In the genomic region with DNA sequence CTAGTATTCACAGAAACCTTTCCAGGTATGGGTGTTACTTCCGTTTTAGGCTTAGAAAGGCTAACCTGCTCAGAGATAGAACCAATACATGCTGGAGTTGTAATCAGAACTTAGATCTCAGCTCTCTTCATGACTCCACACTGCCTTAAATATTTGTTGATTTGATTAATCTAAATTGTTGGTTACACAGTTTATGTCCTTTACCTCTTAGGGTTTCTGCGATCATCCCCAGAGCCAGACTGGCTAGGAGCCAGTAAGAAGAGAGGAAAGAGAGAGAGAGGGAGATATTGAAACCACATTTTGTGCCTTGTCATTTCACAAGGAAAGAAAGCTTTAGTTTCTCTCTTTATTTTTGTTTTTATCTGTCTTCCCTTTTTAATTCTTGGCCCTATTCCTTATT, we compare ENCODE assay signal across 24 cellular contexts. TPM values are rescaled to one million over a fixed set of nuclear protein-coding genes. Genes with fewer than 3 reads are reported as not detected.
DNase-seq lines count a peak whose midpoint lies in the region; ATAC-seq, FAIRE-seq and TF ChIP-seq lines count a peak whose summit lies in the region.
"Had no signal": no experiment of that assay in that cellular context is flagged by ENCODE, and none has a peak within 500 bp of the region (broad histone marks: within the 10 kb centered on the region; RNA-seq: fewer than 3 reads in every experiment).

No MANE protein-coding gene starts in this region.

- H2AFZ ChIP-seq in ACC112 (ENCODE audit: low read length, unreplicated experiment) (peak overlapping the region; percentile 40), K562 (ENCODE audit: low read depth, low read length) (no peak overlapping the region), keratinocyte (ENCODE audit: control insufficient read depth, low read length) (peak overlapping the region; percentile 43)
- H2AFZ ChIP-seq: GM23338 had no signal

- no peak for ATAC-seq in K562
- ATAC-seq: body of pancreas, GM23338, left colon had no signal

- dilution Hi-C loops in keratinocyte (cut with MboI; ENCODE audit: extremely low pct_ligation_motif_present, low sequenced_read_pairs), result no loop called here

- H3K4me1 ChIP-seq in ACC112 (ENCODE audit: control insufficient read depth, insufficient read depth, low read length, unreplicated experiment) (peaks cover 3% of the 10 kb centered on the region), K562 (replicated peaks in 1 of 2; ENCODE audit: control insufficient read depth in 2 of 2, insufficient read depth in 2 of 2, low read length in 2 of 2) (no peaks in the 10 kb centered on the region; a peak in 1 of 5 replicates), keratinocyte (ENCODE audit: control insufficient read depth, extremely low read depth, insufficient read depth, low read length) (peaks cover 10% of the 10 kb centered on the region), stomach (peaks cover 3 to 24% (median 14%) of the 10 kb centered on the region in 4 donors)

- H3K9ac ChIP-seq in K562 (ENCODE audit: insufficient read depth in 1 of 2, low read depth in 2 of 2, low read length in 2 of 2) (no peak overlapping the region), keratinocyte (ENCODE audit: control insufficient read depth, extremely low read depth, insufficient read depth, low read length) (no peak overlapping the region)

- no peak overlapping the region for H3K27ac ChIP-seq in ACC112 (ENCODE audit: low read depth, low read length)
- H3K27ac ChIP-seq in K562 (ENCODE audit: extremely low read depth, low read depth, low read length), result no peak overlapping the region
- no peak overlapping the region for H3K27ac ChIP-seq in keratinocyte (ENCODE audit: control insufficient read depth, insufficient read depth, low read length)
- H3K27ac ChIP-seq in stomach, result peak overlapping the region in 1 of 5 donors; percentile 27

- CTCF ChIA-PET in K562 (lab: Yijun Ruan, JAX; ENCODE audit: low intra/inter-chr PET ratio), result no interaction called here

- no TSS peak for BruUV-seq in K562 (replicated peaks; lab: Mats Ljungman, UMichigan)

- H3K9me1 ChIP-seq in K562 (ENCODE audit: control insufficient read depth, insufficient read depth, low read length), result no peaks in the 10 kb centered on the region
- no peaks in the 10 kb centered on the region for H3K9me1 ChIP-seq in keratinocyte (ENCODE audit: control insufficient read depth, extremely low read depth, insufficient read depth, low read length)

- TF ChIP-seq EP300 in K562 (IDR thresholded peaks at IDR 0.05; ENCODE audit: low read length), result no peak
- TF ChIP-seq EP300 in stomach (IDR thresholded peaks at IDR 0.05), result no peak

- intact Hi-C loops in K562 (cut with micrococcal nuclease) (no loop called here), stomach (cut with DNase I; ENCODE audit: low total_unique reads) (no loop called here)

- no peak overlapping the region for H3K4me2 ChIP-seq in K562 (ENCODE audit: insufficient read depth, low read length)
- no peak overlapping the region for H3K4me2 ChIP-seq in keratinocyte (ENCODE audit: control insufficient read depth, extremely low read depth, insufficient read depth, low read depth, low read length)
- H3K4me2 ChIP-seq: GM23338 had no signal

- TF ChIP-seq POLR2A in K562 (conservative IDR thresholded peaks at IDR 0.05), result no peak
- TF ChIP-seq POLR2A in stomach (IDR thresholded peaks at IDR 0.05), result no peak

- no peaks in the 10 kb centered on the region for H4K20me1 ChIP-seq in K562 (replicated peaks; ENCODE audit: control insufficient read depth, insufficient read depth, low read length)
- H4K20me1 ChIP-seq in keratinocyte (ENCODE audit: control insufficient read depth, extremely low read depth, insufficient read depth, low read length), result no peaks in the 10 kb centered on the region

- no peaks in the 10 kb centered on the region for H3K36me3 ChIP-seq in ACC112 (ENCODE audit: insufficient read depth, low read length)
- no peaks in the 10 kb centered on the region for H3K36me3 ChIP-seq in K562 (ENCODE audit: control insufficient read depth, insufficient read depth, low read length)
- no peaks in the 10 kb centered on the region for H3K36me3 ChIP-seq in keratinocyte (ENCODE audit: control insufficient read depth in 2 of 2, extremely low read depth in 1 of 2, insufficient read depth in 2 of 2, low read length in 2 of 2)
- no peaks in the 10 kb centered on the region for H3K36me3 ChIP-seq in stomach

- H3K4me3 ChIP-seq in ACC112 (ENCODE audit: low read depth, low read length) (peak overlapping the region; percentile 30; the same call in 1 of the 2 replicates), K562 (no peak overlapping the region), keratinocyte (ENCODE audit: control insufficient read depth in 2 of 3, extremely low read depth in 1 of 3, insufficient read depth in 2 of 3, low read depth in 1 of 3, low read length in 3 of 3) (no peak overlapping the region), stomach (no peak overlapping the region)
- H3K4me3 ChIP-seq: body of pancreas, GM23338 had no signal

- H3K9me3 ChIP-seq in K562 (replicated peaks; ENCODE audit: control insufficient read depth, insufficient read depth, low read depth, low read length) (no peaks in the 10 kb centered on the region), keratinocyte (ENCODE audit: control insufficient read depth, low read depth, low read length) (no peaks in the 10 kb centered on the region), stomach (no peaks in the 10 kb centered on the region)
- H3K9me3 ChIP-seq: body of pancreas had no signal

- DNase-seq in M059J (ENCODE audit: low read depth) (peak; percentile 40), K562 (ENCODE audit: extremely low read depth in 1 of 4, low spot score in 3 of 4) (no peak), keratinocyte (ENCODE audit: low read depth, low spot score) (no peak), glomerular visceral epithelial cell (ENCODE audit: extremely low spot score) (no peak), G401 (ENCODE audit: low spot score) (no peak), stomach (no peak)
- DNase-seq in stimulated activated CD4-positive, alpha-beta T cell treated with anti-CD3 and anti-CD28 coated beads, Interleukin-2, amount 100 ng/mL, for 24 hours, result no peak
- DNase-seq: activated CD4-positive, alpha-beta T cell treated with anti-CD3 and anti-CD28 coated beads, Interleukin-2, amount 50 U/mL, for 1 hour; activated naive CD4-positive, alpha-beta T cell treated with anti-CD3 and anti-CD28 coated beads, Interleukin-2, amount 10 ng/mL, durations not matched to agents 7 days and 5 days; body of pancreas; COR-L47; dermis blood vessel endothelial cell; hypothalamus; left colon; NCI-H2081; NCI-H524; nucleus accumbens; stimulated activated CD4-positive, alpha-beta T cell treated with anti-CD3 and anti-CD28 coated beads, Interleukin-4, amount 100 ng/mL, for 4 hours; stimulated activated CD8-positive, alpha-beta memory T cell treated with anti-CD3 and anti-CD28 coated beads, Interleukin-4, amount 100 ng/mL, for 48 hours; T1000 had no signal

- no peak for TF ChIP-seq RAD21 in K562 (CRISPR knock-in tag; conservative IDR thresholded peaks at IDR 0.05 in 1 of 2, IDR thresholded peaks at IDR 0.05 in 1 of 2)

- POLR2A ChIA-PET in K562 (lab: Yijun Ruan, JAX), result interaction anchor here (0.9 kb wide), 1 partner anchor 118 kb away, joined by 3 read pairs; no protein-coding TSS in a partner anchor

- WGBS in K562 (ENCODE audit: insufficient coverage, low coverage, missing lambda C conversion rate), result 14% methylated on average over 2 of the region's 2 CpGs
- 47 to 61% (median 50%) methylated on average over 2 of the region's 2 CpGs for WGBS in stomach, 5 donors

- TF ChIP-seq CTCF in K562 (IDR thresholded peaks at IDR 0.05 in 2 of 3, conservative IDR thresholded peaks at IDR 0.05 in 1 of 3; ENCODE audit: insufficient read depth in 2 of 3, low read depth in 1 of 3, low read length in 3 of 3) (no peak), keratinocyte (optimal IDR thresholded peaks at IDR 0.05 in 1 of 3, IDR thresholded peaks at IDR 0.05 in 1 of 3, conservative IDR thresholded peaks at IDR 0.05 in 1 of 3; ENCODE audit: extremely low read depth in 1 of 3, insufficient read depth in 2 of 3, low read length in 3 of 3) (no peak), stomach (IDR thresholded peaks at IDR 0.05) (no peak)

- no peaks in the 10 kb centered on the region for H3K27me3 ChIP-seq in ACC112 (ENCODE audit: insufficient read depth, low read length)
- no peaks in the 10 kb centered on the region for H3K27me3 ChIP-seq in K562 (ENCODE audit: control insufficient read depth in 2 of 2, insufficient read depth in 2 of 2, low read length in 2 of 2)
- no peaks in the 10 kb centered on the region for H3K27me3 ChIP-seq in keratinocyte (ENCODE audit: control insufficient read depth, extremely low read depth, insufficient read depth, low read length)
- no peaks in the 10 kb centered on the region for H3K27me3 ChIP-seq in stomach
- H3K27me3 ChIP-seq: body of pancreas had no signal

- FAIRE-seq in K562 (lab: Jason Lieb, UNC) (no peak), keratinocyte (lab: Jason Lieb, UNC) (no peak)

- in situ Hi-C loops in K562 (cut with MboI) (no loop called here), G401 (cut with HindIII; ENCODE audit: low sequenced_read_pairs) (no loop called here)

- no peaks in the 10 kb centered on the region for H3K79me2 ChIP-seq in ACC112 (ENCODE audit: control insufficient read depth, insufficient read depth, low read length, unreplicated experiment)
- no peaks in the 10 kb centered on the region for H3K79me2 ChIP-seq in K562 (ENCODE audit: control insufficient read depth, insufficient read depth, low read length)
- H3K79me2 ChIP-seq in keratinocyte (ENCODE audit: control insufficient read depth, insufficient read depth, low read length), result no peaks in the 10 kb centered on the region

RNA-seq across cellular contexts. Expression of a gene that starts 16.8 kb away (rescaled TPM):
- total RNA-seq in M059J (2014; rRNA removed; shearing (Covaris generic)), result 12.6 and 15.5 TPM in 2 replicates
- total RNA-seq in K562 (2011; cell fraction: chromatin; rRNA removed; ENCODE audit: low replicate concordance), result not detected in 2 replicates
- total RNA-seq in K562 (2011; cell fraction: nucleolus; rRNA removed), result not detected in 2 replicates
- total RNA-seq in K562 (2011; cell fraction: nucleoplasm; rRNA removed), result not detected in 2 replicates
- total RNA-seq in K562 (2014; rRNA removed) (not detected in 2 replicates), K562 (2014; rRNA removed; fragmentation: Illumina TruSeq; extraction: Trizol) (not detected in 2 replicates), K562 (2015; rRNA removed; fragmentation: Illumina TruSeq; extraction: Trizol) (not detected in 2 replicates), K562 (2021) (0.96 and 1.2 TPM in 2 replicates), stomach (100 to 1,000 TPM in 4 of 5 donors, 10 to 100 TPM in 1; 67.7 to 362 (median 187) TPM)
- polyA plus RNA-seq in K562 (2011; rRNA removed) (not detected in 2 replicates), K562 (2014; fragmentation: Illumina TruSeq; extraction: Trizol) (not detected in 2 replicates), K562 (2014; fragmentation: Nextera tagmentation; extraction: Ambion mirVana) (not detected), K562 (2014; rRNA removed) (not detected in 2 replicates), keratinocyte (0.24 to 0.33 TPM (median 0.31 TPM) in 3 replicates), stomach (10 to 100 TPM; 52.4 to 83.5 (median 66.7) TPM)
- polyA plus RNA-seq in K562 (2011; cell fraction: cytosol; rRNA removed), result 0.09 and 0.34 TPM in 2 replicates
- not detected in 2 replicates for polyA plus RNA-seq in K562 (2011; cell fraction: nucleus; rRNA removed)
- not detected in 2 replicates for polyA plus RNA-seq in K562 (2012)
- not detected in 2 replicates for polyA minus RNA-seq in K562 (2011; rRNA and poly(A)+ RNA removed)
- polyA minus RNA-seq in K562 (2011; cell fraction: cytosol; rRNA and poly(A)+ RNA removed), result not detected in 2 replicates
- polyA minus RNA-seq in K562 (2011; cell fraction: nucleus; rRNA and poly(A)+ RNA removed), result not detected in 2 replicates
- polyA plus RNA-seq in keratinocyte (2011; ENCODE audit: low read depth), result 0.62 TPM
- 0.39 and 0.72 TPM in 2 replicates for polyA plus RNA-seq in keratinocyte (2011; cell fraction: cytosol; rRNA removed)
- 0.42 and 0.72 TPM in 2 replicates for polyA plus RNA-seq in keratinocyte (2011; cell fraction: nucleus; rRNA removed)
- polyA plus RNA-seq in keratinocyte (2012; ENCODE audit: low replicate concordance), result 0.23 and 0.50 TPM in 2 replicates
- polyA minus RNA-seq in keratinocyte, result not detected in 3 replicates
- not detected for polyA minus RNA-seq in keratinocyte (2011; cell fraction: cytosol; rRNA and poly(A)+ RNA removed)
- not detected in 2 replicates for polyA minus RNA-seq in keratinocyte (2011; cell fraction: nucleus; rRNA and poly(A)+ RNA removed)
- total RNA-seq in G401 (2014; rRNA removed; shearing (Covaris generic)), result not detected in 2 replicates
- total RNA-seq: GM23338 had no signal
- polyA plus RNA-seq: IgD-negative memory B cell had no signal

RNA-seq across cellular contexts. Expression of a gene that starts 35.9 kb away (rescaled TPM):
- total RNA-seq in M059J (2014; rRNA removed; shearing (Covaris generic)), result not detected in 2 replicates
- not detected in 2 replicates for total RNA-seq in K562 (2011; cell fraction: chromatin; rRNA removed; ENCODE audit: low replicate concordance)
- total RNA-seq in K562 (2011; cell fraction: nucleolus; rRNA removed), result not detected in 2 replicates
- not detected in 2 replicates for total RNA-seq in K562 (2011; cell fraction: nucleoplasm; rRNA removed)
- total RNA-seq in K562 (2014; rRNA removed) (0.27 TPM in 1 of 2 replicates, not detected in the other), K562 (2014; rRNA removed; fragmentation: Illumina TruSeq; extraction: Trizol) (0.07 TPM in 1 of 2 replicates, not detected in the other), K562 (2015; rRNA removed; fragmentation: Illumina TruSeq; extraction: Trizol) (0.11 TPM in 1 of 2 replicates, not detected in the other), K562 (2021) (0.13 TPM in 1 of 2 replicates, not detected in the other), stomach (10 to 100 TPM in 1 of 5 donors, 1 to 10 TPM in 3, not detected in 1; 1.1 to 12.3 (median 1.3) TPM)
- polyA plus RNA-seq in K562 (2011; rRNA removed) (not detected in 2 replicates), K562 (2014; fragmentation: Illumina TruSeq; extraction: Trizol) (0.08 TPM in 1 of 2 replicates, not detected in the other), K562 (2014; fragmentation: Nextera tagmentation; extraction: Ambion mirVana) (not detected), K562 (2014; rRNA removed) (not detected in 2 replicates), keratinocyte (0.06 to 0.18 TPM (median 0.17 TPM) in 3 replicates), stomach (1 to 10 TPM; 1.1 to 3.5 (median 1.5) TPM)
- polyA plus RNA-seq in K562 (2011; cell fraction: cytosol; rRNA removed), result not detected in 2 replicates
- not detected in 2 replicates for polyA plus RNA-seq in K562 (2011; cell fraction: nucleus; rRNA removed)
- polyA plus RNA-seq in K562 (2012), result 0.05 TPM in 1 of 2 replicates, not detected in the other
- polyA minus RNA-seq in K562 (2011; rRNA and poly(A)+ RNA removed), result not detected in 2 replicates
- polyA minus RNA-seq in K562 (2011; cell fraction: cytosol; rRNA and poly(A)+ RNA removed), result not detected in 2 replicates
- polyA minus RNA-seq in K562 (2011; cell fraction: nucleus; rRNA and poly(A)+ RNA removed), result not detected in 2 replicates
- polyA plus RNA-seq in keratinocyte (2011; ENCODE audit: low read depth), result 0.60 TPM
- polyA plus RNA-seq in keratinocyte (2011; cell fraction: cytosol; rRNA removed), result 0.10 and 0.19 TPM in 2 replicates
- 0.15 and 0.23 TPM in 2 replicates for polyA plus RNA-seq in keratinocyte (2011; cell fraction: nucleus; rRNA removed)
- 0.05 and 0.93 TPM in 2 replicates for polyA plus RNA-seq in keratinocyte (2012; ENCODE audit: low replicate concordance)
- 0.10 to 0.33 TPM in 2 of 3 replicates, not detected in the other for polyA minus RNA-seq in keratinocyte
- polyA minus RNA-seq in keratinocyte (2011; cell fraction: cytosol; rRNA and poly(A)+ RNA removed), result not detected
- 0.47 TPM in 1 of 2 replicates, not detected in the other for polyA minus RNA-seq in keratinocyte (2011; cell fraction: nucleus; rRNA and poly(A)+ RNA removed)
- not detected in 2 replicates for total RNA-seq in G401 (2014; rRNA removed; shearing (Covaris generic))
- total RNA-seq: dermis blood vessel endothelial cell, GM23338, temporal lobe had no signal
- polyA plus RNA-seq: GM23338 had no signal

RNA-seq across cellular contexts. Expression of a gene that starts 58.9 kb away (rescaled TPM):
- 14.9 and 17.7 TPM in 2 replicates for total RNA-seq in M059J (2014; rRNA removed; shearing (Covaris generic))
- 0.39 TPM in 1 of 2 replicates, not detected in the other for total RNA-seq in K562 (2011; cell fraction: chromatin; rRNA removed; ENCODE audit: low replicate concordance)
- 0.53 TPM in 1 of 2 replicates, not detected in the other for total RNA-seq in K562 (2011; cell fraction: nucleolus; rRNA removed)
- 0.76 and 0.81 TPM in 2 replicates for total RNA-seq in K562 (2011; cell fraction: nucleoplasm; rRNA removed)
- 63.2 and 100 TPM in 2 replicates for total RNA-seq in K562 (2014; rRNA removed)
- total RNA-seq in K562 (2014; rRNA removed; fragmentation: Illumina TruSeq; extraction: Trizol), result 67.3 and 68.7 TPM in 2 replicates
- 145 and 151 TPM in 2 replicates for total RNA-seq in K562 (2015; rRNA removed; fragmentation: Illumina TruSeq; extraction: Trizol)
- total RNA-seq in K562 (2021), result 51.1 and 55.8 TPM in 2 replicates
- polyA plus RNA-seq in K562 (2011; rRNA removed), result 9.5 and 21.9 TPM in 2 replicates
- 11.3 and 35.3 TPM in 2 replicates for polyA plus RNA-seq in K562 (2011; cell fraction: cytosol; rRNA removed)
- 2.8 and 7.8 TPM in 2 replicates for polyA plus RNA-seq in K562 (2011; cell fraction: nucleus; rRNA removed)
- 132 and 187 TPM in 2 replicates for polyA plus RNA-seq in K562 (2012)
- polyA plus RNA-seq in K562 (2014; fragmentation: Illumina TruSeq; extraction: Trizol), result 114 and 145 TPM in 2 replicates
- 100 to 1,000 TPM; 171 to 204 TPM for polyA plus RNA-seq in K562 (2014; fragmentation: Nextera tagmentation; extraction: Ambion mirVana)
- polyA plus RNA-seq in K562 (2014; rRNA removed), result 90.4 and 116 TPM in 2 replicates
- 12.7 and 19.3 TPM in 2 replicates for polyA minus RNA-seq in K562 (2011; rRNA and poly(A)+ RNA removed)
- polyA minus RNA-seq in K562 (2011; cell fraction: cytosol; rRNA and poly(A)+ RNA removed), result 3.9 and 4.3 TPM in 2 replicates
- polyA minus RNA-seq in K562 (2011; cell fraction: nucleus; rRNA and poly(A)+ RNA removed), result 0.27 and 4.2 TPM in 2 replicates
- 78.5 to 190 TPM (median 164 TPM) in 3 replicates for polyA plus RNA-seq in keratinocyte
- polyA plus RNA-seq in keratinocyte (2011; ENCODE audit: low read depth), result 12.4 TPM
- polyA plus RNA-seq in keratinocyte (2011; cell fraction: cytosol; rRNA removed), result 127 and 160 TPM in 2 replicates
- polyA plus RNA-seq in keratinocyte (2011; cell fraction: nucleus; rRNA removed), result 67.0 and 69.6 TPM in 2 replicates
- polyA plus RNA-seq in keratinocyte (2012; ENCODE audit: low replicate concordance), result 26.7 and 109 TPM in 2 replicates
- 113 to 158 TPM (median 147 TPM) in 3 replicates for polyA minus RNA-seq in keratinocyte
- polyA minus RNA-seq in keratinocyte (2011; cell fraction: cytosol; rRNA and poly(A)+ RNA removed), result 42.0 TPM
- polyA minus RNA-seq in keratinocyte (2011; cell fraction: nucleus; rRNA and poly(A)+ RNA removed), result 13.4 and 19.9 TPM in 2 replicates
- total RNA-seq in G401 (2014; rRNA removed; shearing (Covaris generic)), result not detected in 2 replicates
- 10 to 100 TPM; 13.4 to 74.2 (median 47.0) TPM for total RNA-seq in stomach
- 100 to 1,000 TPM in 1 of 3 donors, 10 to 100 TPM in 2; 82.2 to 127 (median 95.2) TPM for polyA plus RNA-seq in stomach
- total RNA-seq: GM23338 had no signal

RNA-seq across cellular contexts. Expression of a gene that starts 59.1 kb away (rescaled TPM):
- total RNA-seq in M059J (2014; rRNA removed; shearing (Covaris generic)), result not detected in 2 replicates
- not detected in 2 replicates for total RNA-seq in K562 (2011; cell fraction: chromatin; rRNA removed; ENCODE audit: low replicate concordance)
- total RNA-seq in K562 (2011; cell fraction: nucleolus; rRNA removed), result not detected in 2 replicates
- not detected in 2 replicates for total RNA-seq in K562 (2011; cell fraction: nucleoplasm; rRNA removed)
- total RNA-seq in K562 (2014; rRNA removed) (not detected in 2 replicates), K562 (2014; rRNA removed; fragmentation: Illumina TruSeq; extraction: Trizol) (0.03 and 0.07 TPM in 2 replicates), K562 (2015; rRNA removed; fragmentation: Illumina TruSeq; extraction: Trizol) (not detected in 2 replicates), K562 (2021) (not detected in 2 replicates), stomach (1 to 10 TPM in 1 of 5 donors, under 1 TPM in 1, not detected in 3; 0.72 to 2.0 TPM)
- polyA plus RNA-seq in K562 (2011; rRNA removed) (not detected in 2 replicates), K562 (2014; fragmentation: Illumina TruSeq; extraction: Trizol) (not detected in 2 replicates), K562 (2014; fragmentation: Nextera tagmentation; extraction: Ambion mirVana) (not detected), K562 (2014; rRNA removed) (not detected in 2 replicates), keratinocyte (not detected in 3 replicates), stomach (1 to 10 TPM in 1 of 3 donors, under 1 TPM in 1, not detected in 1; 0.03 to 1.7 TPM)
- polyA plus RNA-seq in K562 (2011; cell fraction: cytosol; rRNA removed), result not detected in 2 replicates
- polyA plus RNA-seq in K562 (2011; cell fraction: nucleus; rRNA removed), result not detected in 2 replicates
- polyA plus RNA-seq in K562 (2012), result 0.03 and 0.05 TPM in 2 replicates
- not detected in 2 replicates for polyA minus RNA-seq in K562 (2011; rRNA and poly(A)+ RNA removed)
- not detected in 2 replicates for polyA minus RNA-seq in K562 (2011; cell fraction: cytosol; rRNA and poly(A)+ RNA removed)
- not detected in 2 replicates for polyA minus RNA-seq in K562 (2011; cell fraction: nucleus; rRNA and poly(A)+ RNA removed)
- not detected for polyA plus RNA-seq in keratinocyte (2011; ENCODE audit: low read depth)
- not detected in 2 replicates for polyA plus RNA-seq in keratinocyte (2011; cell fraction: cytosol; rRNA removed)
- polyA plus RNA-seq in keratinocyte (2011; cell fraction: nucleus; rRNA removed), result not detected in 2 replicates
- not detected in 2 replicates for polyA plus RNA-seq in keratinocyte (2012; ENCODE audit: low replicate concordance)
- polyA minus RNA-seq in keratinocyte, result not detected in 3 replicates
- polyA minus RNA-seq in keratinocyte (2011; cell fraction: cytosol; rRNA and poly(A)+ RNA removed), result not detected
- polyA minus RNA-seq in keratinocyte (2011; cell fraction: nucleus; rRNA and poly(A)+ RNA removed), result not detected in 2 replicates
- total RNA-seq in G401 (2014; rRNA removed; shearing (Covaris generic)), result not detected in 2 replicates
- total RNA-seq: GM23338 had no signal
- polyA plus RNA-seq: IgD-negative memory B cell had no signal
